ENCODE assay signal across 26 cellular contexts in genomic region chr1:43052322-43052721, GRCh38.
"Had no signal": no experiment of that assay in that cellular context is flagged by ENCODE, and none has a peak within 500 bp of the region (broad histone marks: within the 10 kb centered on the region; RNA-seq: fewer than 3 reads in every experiment).

No MANE protein-coding gene starts in this region.

- H3K4me3 Mint-ChIP-seq: activated CD4-positive, alpha-beta T cell treated with anti-CD3 and anti-CD28 coated beads, Interleukin-2, amount 10 ng/mL, durations not matched to agents 24 days and 14 days; activated CD8-positive, alpha-beta memory T cell treated with anti-CD3 and anti-CD28 coated beads, Interleukin-2, amount 10 ng/mL, durations not matched to agents 7 days and 5 days; activated naive CD8-positive, alpha-beta T cell treated with anti-CD3 and anti-CD28 coated beads, Interleukin-2, amount 10 ng/mL, durations not matched to agents 7 days and 5 days; activated T-cell treated with anti-CD3 and anti-CD28 coated beads, Interleukin-2, amount 50 U/mL, for 24 hours; activated T-helper 1 cell treated with anti-CD3 and anti-CD28 coated beads, Interleukin-12 subunit alpha, Interleukin-12 subunit beta, Interleukin-2, Interleukin-4 antibody, amounts not matched to agents 30 ng/mL and 10 ng/mL and 1 ng/mL, durations not matched to agents 14 hours and 24 hours and 36 hours; IgD-negative memory B cell; T-helper 17 cell; WTC11 had no signal

- H3K36me3 Mint-ChIP-seq: activated CD8-positive, alpha-beta memory T cell treated with anti-CD3 and anti-CD28 coated beads, Interleukin-2, amount 10 ng/mL, durations not matched to agents 7 days and 5 days; activated naive CD8-positive, alpha-beta T cell treated with anti-CD3 and anti-CD28 coated beads, Interleukin-2, amount 10 ng/mL, durations not matched to agents 7 days and 5 days; WTC11 had no signal

- H3K9me3 Mint-ChIP-seq: activated CD4-positive, alpha-beta T cell treated with anti-CD3 and anti-CD28 coated beads, Interleukin-2, amount 10 ng/mL, durations not matched to agents 24 days and 14 days; activated T-cell treated with anti-CD3 and anti-CD28 coated beads, Interleukin-2, amount 50 U/mL, for 24 hours; activated T-helper 1 cell treated with anti-CD3 and anti-CD28 coated beads, Interleukin-12 subunit alpha, Interleukin-12 subunit beta, Interleukin-2, Interleukin-4 antibody, amounts not matched to agents 30 ng/mL and 10 ng/mL and 1 ng/mL, durations not matched to agents 14 hours and 24 hours and 36 hours; IgD-negative memory B cell; WTC11 had no signal

- H3K27ac ChIP-seq: adrenal gland, breast epithelium, PC-9 had no signal

- H2AFZ ChIP-seq: PC-9 had no signal

- H3K4me1 ChIP-seq: adrenal gland, breast epithelium had no signal

- H3K36me3 ChIP-seq: adrenal gland, breast epithelium had no signal

- H3K9me3 ChIP-seq: adrenal gland, breast epithelium had no signal

- H3K4me3 ChIP-seq: adrenal gland, breast epithelium, PC-9 had no signal

- DNase-seq: activated CD4-positive, alpha-beta T cell treated with anti-CD3 and anti-CD28 coated beads for 1 hour; activated CD4-positive, alpha-beta T cell treated with anti-CD3 and anti-CD28 coated beads, Interleukin-2, amount 10 ng/mL, durations not matched to agents 24 days and 14 days; activated CD4-positive, alpha-beta T cell treated with anti-CD3 and anti-CD28 coated beads, Interleukin-2, amount 50 U/mL, for 48 hours; activated CD8-positive, alpha-beta memory T cell treated with anti-CD3 and anti-CD28 coated beads, Interleukin-2, amount 10 ng/mL, durations not matched to agents 7 days and 5 days; activated effector memory CD4-positive, alpha-beta T cell treated with Interleukin-2 at 50 U/mL for 16 hours; activated naive CD4-positive, alpha-beta T cell treated with Interleukin-2 at 50 U/mL for 16 hours; activated naive CD8-positive, alpha-beta T cell treated with anti-CD3 and anti-CD28 coated beads, Interleukin-2, amount 10 ng/mL, durations not matched to agents 7 days and 5 days; activated T-cell treated with anti-CD3 and anti-CD28 coated beads, Interleukin-2, amount 50 U/mL, for 24 hours; adrenal gland; anterior cingulate cortex; caudate nucleus; KG1; NCI-H1092 treated with DMSO at 0.1 percent for 48 hours; NCI-H1417 treated with DMSO at 0.1 percent for 48 hours; NCI-H1694 treated with DMSO at 0.1 percent for 48 hours; NCI-H2029 treated with DMSO at 0.1 percent for 48 hours; NCI-H446; NCI-H524; PC-9; SHP77 treated with DMSO at 0.1 percent for 48 hours; T-helper 17 cell; T-helper 9 cell had no signal

- H3K27me3 ChIP-seq: adrenal gland, breast epithelium had no signal

- H3K4me2 ChIP-seq: PC-9 had no signal

- H3K27ac Mint-ChIP-seq: activated CD4-positive, alpha-beta T cell treated with anti-CD3 and anti-CD28 coated beads, Interleukin-2, amount 10 ng/mL, durations not matched to agents 24 days and 14 days; activated CD8-positive, alpha-beta memory T cell treated with anti-CD3 and anti-CD28 coated beads, Interleukin-2, amount 10 ng/mL, durations not matched to agents 7 days and 5 days; activated naive CD8-positive, alpha-beta T cell treated with anti-CD3 and anti-CD28 coated beads, Interleukin-2, amount 10 ng/mL, durations not matched to agents 7 days and 5 days; activated T-cell treated with anti-CD3 and anti-CD28 coated beads, Interleukin-2, amount 50 U/mL, for 24 hours; activated T-helper 1 cell treated with anti-CD3 and anti-CD28 coated beads, Interleukin-12 subunit alpha, Interleukin-12 subunit beta, Interleukin-2, Interleukin-4 antibody, amounts not matched to agents 30 ng/mL and 10 ng/mL and 1 ng/mL, durations not matched to agents 14 hours and 24 hours and 36 hours; IgD-negative memory B cell; T-helper 17 cell; WTC11 had no signal
